ENCODE assay signal across 18 cellular contexts in the genomic region with DNA sequence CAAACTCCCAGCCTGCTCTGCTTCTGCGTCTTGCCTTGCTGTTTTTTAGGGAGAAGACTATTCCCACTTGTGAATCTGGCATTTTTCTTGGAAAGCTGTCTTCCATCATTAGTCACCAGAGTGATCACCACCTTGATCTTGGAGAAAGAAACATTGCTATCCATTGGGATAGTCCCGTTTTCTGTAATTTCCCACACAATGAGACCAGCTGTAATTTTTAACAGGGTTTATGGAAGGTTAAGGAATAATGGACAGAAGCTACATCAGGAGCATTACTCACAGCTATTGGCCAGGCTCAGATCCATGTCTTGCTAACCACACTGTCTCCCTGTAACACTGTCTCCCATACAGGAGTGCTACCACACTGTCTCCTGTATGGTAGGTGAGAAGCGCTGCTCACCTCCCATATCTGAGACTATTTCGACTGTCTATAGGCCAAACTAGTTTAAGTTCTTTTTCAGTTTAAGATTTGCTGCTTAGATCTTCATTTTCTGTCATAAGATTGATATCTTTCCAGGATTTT.
DNase-seq lines count a peak whose midpoint lies in the region; ATAC-seq and TF ChIP-seq lines count a peak whose summit lies in the region.
"Had no signal": no experiment of that assay in that cellular context is flagged by ENCODE, and none has a peak within 500 bp of the region (broad histone marks: within the 10 kb centered on the region; RNA-seq: fewer than 3 reads in every experiment).

No MANE protein-coding gene starts in this region.

- DNase-seq in AG10803 (ENCODE audit: low read depth) (peak; percentile 4), amniotic epithelial cell (ENCODE audit: low read depth) (peak; percentile 31), kidney tubule cell (ENCODE audit: low spot score) (peak; percentile 40), renal cortical epithelial cell (ENCODE audit: low read depth) (peak; percentile 60), NCI-H510A (lab: John Stamatoyannopoulos, UW) (no peak)
- DNase-seq in activated effector memory CD4-positive, alpha-beta T cell treated with Interleukin-2 at 50 U/mL for 16 hours = no peak
- DNase-seq: ACHN; AML-193; CD4-positive, alpha-beta T cell; DMS 273 treated with DMSO at 0.1 percent for 48 hours; DMS53; DND-41; EL; GOT3; H9 had no signal

- no peak for TF ChIP-seq CTCF in AG10803 (conservative IDR thresholded peaks at IDR 0.05; ENCODE audit: low read length)

- no peak for ATAC-seq in HG03159 (IDR thresholded peaks at IDR 0.05; ENCODE audit: unreplicated experiment)
- ATAC-seq: GM12878, HepG2 had no signal

- no peak overlapping the region for H3K4me3 ChIP-seq in AG10803 (ENCODE audit: low read length)
- H3K4me3 ChIP-seq: GM12878 had no signal

Comparison
In these comparisons a context has a peak if more than half of its experiments do, and no peak if none do; other contexts are left out.
1. DNase-seq: peak in AG10803 (single experiment), amniotic epithelial cell (single experiment), kidney tubule cell (single experiment) and renal cortical epithelial cell (single experiment); none in activated effector memory CD4-positive, alpha-beta T cell treated with Interleukin-2 at 50 U/mL for 16 hours (single experiment) and NCI-H510A (single experiment).